8 cellular contexts compared by ENCODE assay signal in the genomic region with DNA sequence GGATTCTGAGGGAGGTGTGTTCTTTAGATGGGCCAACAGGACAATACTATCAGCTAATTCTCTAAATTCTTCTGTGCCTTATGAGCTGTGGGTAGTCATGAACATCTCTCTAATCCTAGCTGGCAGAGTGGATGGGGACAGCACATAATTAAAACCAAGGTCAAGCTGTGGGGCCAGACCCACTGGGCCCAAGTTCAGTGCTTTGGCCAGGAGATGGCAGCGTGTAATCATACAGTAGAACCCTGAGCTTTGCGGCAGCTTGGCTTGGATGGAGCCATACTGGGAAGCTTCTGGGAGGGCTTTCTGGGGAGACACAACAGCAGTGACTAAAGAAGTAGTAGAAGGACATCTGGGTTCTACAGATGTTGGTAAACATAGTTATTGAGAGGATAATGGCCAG.
DNase-seq lines count a peak whose midpoint lies in the region; ATAC-seq, FAIRE-seq and TF ChIP-seq lines count a peak whose summit lies in the region.

No MANE protein-coding gene starts in this region.

- WGBS in pancreas, 2 donors, result 71 to 73% methylated on average over 2 of the region's 2 CpGs

- H3K27me3 ChIP-seq in DND-41 (ENCODE audit: insufficient read depth, low read length, poor library complexity) (no peaks in the 10 kb centered on the region), brain microvascular endothelial cell (replicated peaks) (no peaks in the 10 kb centered on the region), pancreas (no peaks in the 10 kb centered on the region)

- in situ Hi-C loops in brain microvascular endothelial cell (cut with HindIII; ENCODE audit: low pct_ligation_motif_present, low sequenced_read_pairs), result no loop called here

- no peak for FAIRE-seq in pancreas (lab: Jason Lieb, UNC)

- no peaks in the 10 kb centered on the region for H3K79me2 ChIP-seq in DND-41 (ENCODE audit: insufficient read depth, low read length)

- H3K4me1 ChIP-seq in DND-41 (ENCODE audit: insufficient read depth, low read length) (no peaks in the 10 kb centered on the region), pancreas (no peaks in the 10 kb centered on the region)

- H3K9ac ChIP-seq in DND-41 (ENCODE audit: low read depth, low read length), result no peak overlapping the region

- H3K4me3 ChIP-seq in DND-41 (ENCODE audit: low read depth in 1 of 2, low read length in 2 of 2) (no peak overlapping the region), brain microvascular endothelial cell (ENCODE audit: low read depth, low read length) (no peak overlapping the region), pancreas (no peak overlapping the region)

- H4K20me1 ChIP-seq in DND-41 (ENCODE audit: insufficient read depth, low read length), result no peaks in the 10 kb centered on the region

- no peak overlapping the region for H3K27ac ChIP-seq in DND-41 (ENCODE audit: low read length)
- no peak overlapping the region for H3K27ac ChIP-seq in brain microvascular endothelial cell
- no peak overlapping the region for H3K27ac ChIP-seq in pancreas

- TF ChIP-seq CTCF in DND-41 (IDR thresholded peaks at IDR 0.05; ENCODE audit: borderline replicate concordance, extremely low read depth, low read length, poor library complexity, severe bottlenecking) (peak; percentile 33), brain microvascular endothelial cell (IDR thresholded peaks at IDR 0.05; ENCODE audit: low read depth, low read length, missing control alignments) (peak; percentile 73), pancreas (IDR thresholded peaks at IDR 0.05) (peak in 1 of 4 donors; percentile 37)

- no peak for ATAC-seq in DND-41 (ENCODE audit: insufficient read depth, low read depth)
- peak; percentile 55 for ATAC-seq in HG02798 (IDR thresholded peaks at IDR 0.05; ENCODE audit: poor library complexity, unreplicated experiment)
- peak; percentile 53 to 93 (median 72) for ATAC-seq in pancreas
- no peak for ATAC-seq in HG03025 (IDR thresholded peaks at IDR 0.05; ENCODE audit: low FRiP score, unreplicated experiment)

- H3K9me3 ChIP-seq in DND-41 (ENCODE audit: insufficient read depth, low read length, severe bottlenecking) (peaks cover 4% of the 10 kb centered on the region), pancreas (no peaks in the 10 kb centered on the region)

- H3K4me2 ChIP-seq in DND-41 (ENCODE audit: insufficient read depth, low read length), result no peak overlapping the region

- intact Hi-C loops in pancreas (cut with DNase I), result no loop called here

- H3K36me3 ChIP-seq in DND-41 (ENCODE audit: insufficient read depth, low read length) (no peaks in the 10 kb centered on the region), brain microvascular endothelial cell (replicated peaks) (no peaks in the 10 kb centered on the region), pancreas (no peaks in the 10 kb centered on the region)

- DNase-seq in DND-41, result no peak
- peak; percentile 22 for DNase-seq in brain microvascular endothelial cell
- DNase-seq in pancreas, result peak in 3 of 6 donors; percentile 20 to 48 (median 27)
- no peak for DNase-seq in activated CD4-positive, CD25-positive, alpha-beta regulatory T cell (lab: John Stamatoyannopoulos, UW)
- DNase-seq in NCI-H446 (lab: John Stamatoyannopoulos, UW), result no peak
- no peak for DNase-seq in mesenteric fat pad (ENCODE audit: low spot score)

- no peak overlapping the region for H2AFZ ChIP-seq in DND-41 (ENCODE audit: low read depth, low read length)

Comparison
In these comparisons a context has a peak if more than half of its experiments do, and no peak if none do; other contexts are left out.
1. ATAC-seq: peak in HG02798 (single experiment) and pancreas (4 of 4); none in DND-41 (single experiment) and HG03025 (single experiment).